In the genomic region with DNA sequence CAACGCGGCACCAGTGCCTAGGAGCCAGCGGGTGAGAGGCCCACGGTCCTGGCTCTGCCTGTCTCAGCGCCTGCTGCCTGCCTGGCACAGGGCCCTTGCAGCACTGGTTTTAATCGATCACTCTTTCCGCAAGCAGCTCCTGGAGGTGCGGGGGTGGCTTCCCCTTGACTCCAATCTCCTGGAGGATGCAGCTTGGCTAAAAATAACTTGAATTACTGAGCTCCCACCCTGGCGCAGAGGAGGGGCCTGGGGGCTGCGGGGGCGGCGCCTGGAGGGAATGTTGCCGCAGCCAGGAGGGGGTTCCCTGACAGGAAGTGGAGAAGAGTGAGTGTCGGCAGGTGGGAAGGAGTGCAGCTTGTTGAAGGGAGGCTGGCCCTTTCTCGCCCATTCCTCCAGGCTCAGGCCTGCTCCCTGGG, we compare ENCODE assay signal across 8 cellular contexts. TPM values are rescaled to one million over a fixed set of nuclear protein-coding genes. Genes with fewer than 3 reads are reported as not detected.
DNase-seq lines count a peak whose midpoint lies in the region; ATAC-seq and TF ChIP-seq lines count a peak whose summit lies in the region.

No MANE protein-coding gene starts in this region.

- H3K9me3 Mint-ChIP-seq in activated T-helper 1 cell treated with anti-CD3 and anti-CD28 coated beads, Interleukin-12 subunit alpha, Interleukin-12 subunit beta, Interleukin-2, Interleukin-4 antibody, amounts not matched to agents 30 ng/mL and 10 ng/mL and 1 ng/mL, durations not matched to agents 14 hours and 24 hours and 36 hours = no peaks in the 10 kb centered on the region

- H3K9ac ChIP-seq in SK-N-SH = peak overlapping the region; percentile 34; the same call in 1 of the 2 replicates

- POLR2A ChIA-PET in SK-N-SH (lab: Yijun Ruan, JAX) = interaction anchor here (0.6 to 6.2 kb wide), 15 partner anchors 10 to 137 kb away, joined by 3 to 144 read pairs (median 9); partner anchors contain the start of genes ACY1, DUSP7 and RPL29

- 7% methylated on average over 9 of the region's 15 CpGs for WGBS in SK-N-SH (ENCODE audit: low lambda C conversion rate)
- 5 to 11% (median 7%) methylated on average over 15 of the region's 15 CpGs for WGBS in heart left ventricle, 4 donors

- DNase-seq in HCEC 1CT = peak; percentile 23
- DNase-seq in SK-N-SH = peak; percentile 71
- DNase-seq in heart left ventricle = peak in 4 of 5 donors; percentile 43 to 74 (median 66)
- peak; percentile 84 for DNase-seq in putamen (ENCODE audit: low spot score)
- no peak for DNase-seq in GM13977 (ENCODE audit: low spot score)
- no peak for DNase-seq in activated gamma-delta T cell treated with Interleukin-2 at 50 U/mL for 16 hours
- no peak for DNase-seq in activated T-helper 1 cell treated with anti-CD3 and anti-CD28 coated beads, Interleukin-12 subunit alpha, Interleukin-12 subunit beta, Interleukin-2, Interleukin-4 antibody, amounts not matched to agents 30 ng/mL and 10 ng/mL and 1 ng/mL, durations not matched to agents 14 hours and 24 hours and 36 hours (ENCODE audit: low spot score)

- no peaks in the 10 kb centered on the region for H3K36me3 Mint-ChIP-seq in activated T-helper 1 cell treated with anti-CD3 and anti-CD28 coated beads, Interleukin-12 subunit alpha, Interleukin-12 subunit beta, Interleukin-2, Interleukin-4 antibody, amounts not matched to agents 30 ng/mL and 10 ng/mL and 1 ng/mL, durations not matched to agents 14 hours and 24 hours and 36 hours (ENCODE audit: low read depth)

- peak overlapping the region; percentile 73 for H3K4me2 ChIP-seq in SK-N-SH

- peak overlapping the region; percentile 84; the same call in 1 of the 2 replicates for H2AFZ ChIP-seq in SK-N-SH (ENCODE audit: low read depth)

- intact Hi-C loops in heart left ventricle (cut with DNase I) = loop anchor here in 8 of 10 donors (1.0 to 10.0 kb wide), 7 partner anchors 47 to 339 kb away; partner anchors contain the start of gene DUSP7 (in 1 of the 8)
- intact Hi-C loops in activated T-helper 1 cell treated with anti-CD3 and anti-CD28 coated beads, Interleukin-12 subunit alpha, Interleukin-12 subunit beta, Interleukin-2, Interleukin-4 antibody, amounts not matched to agents 30 ng/mL and 10 ng/mL and 1 ng/mL, durations not matched to agents 14 hours and 24 hours and 36 hours (cut with micrococcal nuclease) = no loop called here

- TF ChIP-seq CTCF in SK-N-SH (IDR thresholded peaks at IDR 0.05) (no peak), heart left ventricle (IDR thresholded peaks at IDR 0.05) (peak in 1 of 12 donors; percentile 14), GM13977 (IDR thresholded peaks at IDR 0.05; ENCODE audit: extremely low read depth, insufficient read depth, missing control alignments) (no peak)

- H3K4me3 Mint-ChIP-seq in activated T-helper 1 cell treated with anti-CD3 and anti-CD28 coated beads, Interleukin-12 subunit alpha, Interleukin-12 subunit beta, Interleukin-2, Interleukin-4 antibody, amounts not matched to agents 30 ng/mL and 10 ng/mL and 1 ng/mL, durations not matched to agents 14 hours and 24 hours and 36 hours = no peak overlapping the region

- H3K27ac Mint-ChIP-seq in activated T-helper 1 cell treated with anti-CD3 and anti-CD28 coated beads, Interleukin-12 subunit alpha, Interleukin-12 subunit beta, Interleukin-2, Interleukin-4 antibody, amounts not matched to agents 30 ng/mL and 10 ng/mL and 1 ng/mL, durations not matched to agents 14 hours and 24 hours and 36 hours = no peak overlapping the region

- H3K27me3 Mint-ChIP-seq in activated T-helper 1 cell treated with anti-CD3 and anti-CD28 coated beads, Interleukin-12 subunit alpha, Interleukin-12 subunit beta, Interleukin-2, Interleukin-4 antibody, amounts not matched to agents 30 ng/mL and 10 ng/mL and 1 ng/mL, durations not matched to agents 14 hours and 24 hours and 36 hours (ENCODE audit: insufficient read depth) = peaks cover 4% of the 10 kb centered on the region

- no peak for TF ChIP-seq POLR2A in heart left ventricle (IDR thresholded peaks at IDR 0.05)

- H3K9me2 ChIP-seq in SK-N-SH = no peaks in the 10 kb centered on the region

- H4K20me1 ChIP-seq in SK-N-SH (ENCODE audit: insufficient read depth) = no peaks in the 10 kb centered on the region

- H3K27me3 ChIP-seq in SK-N-SH (ENCODE audit: insufficient read depth) (no peaks in the 10 kb centered on the region), heart left ventricle (no peaks in the 10 kb centered on the region)

- no peaks in the 10 kb centered on the region for H3F3A ChIP-seq in SK-N-SH (replicated peaks; ENCODE audit: insufficient read depth)

- H3K4me1 ChIP-seq in SK-N-SH (ENCODE audit: control insufficient read depth in 1 of 2, insufficient read depth in 2 of 2, low read depth in 1 of 2, low read length in 1 of 2) = peaks cover 20 to 62% of the 10 kb centered on the region in 2 experiments
- peaks cover 16 to 47% (median 34%) of the 10 kb centered on the region in 12 donors for H3K4me1 ChIP-seq in heart left ventricle

- ATAC-seq in heart left ventricle (peak; percentile 12 to 70 (median 42)), GM18870 (IDR thresholded peaks at IDR 0.05; ENCODE audit: unreplicated experiment) (no peak)

- TF ChIP-seq RAD21 in SK-N-SH (IDR thresholded peaks at IDR 0.05; ENCODE audit: low read length) = no peak; the same call in 1 of the 2 replicates

- H3K36me3 ChIP-seq in SK-N-SH (replicated peaks in 1 of 2; ENCODE audit: control insufficient read depth in 1 of 2, insufficient read depth in 2 of 2, low read length in 1 of 2) (no peaks in the 10 kb centered on the region), heart left ventricle (no peaks in the 10 kb centered on the region)

- TF ChIP-seq EP300 in SK-N-SH (IDR thresholded peaks at IDR 0.05; ENCODE audit: borderline replicate concordance in 1 of 2, low read depth in 1 of 2, low read length in 1 of 2) = no peak; a peak in 1 of 4 replicates

- CTCF ChIA-PET in SK-N-SH (lab: Yijun Ruan, JAX) = interaction anchor here (1.0 to 24.7 kb wide), 10 partner anchors 12 to 169 kb away, joined by 3 to 983 read pairs (median 98); partner anchors contain the start of genes ACY1, DUSP7 and POC1A

- H3K4me1 Mint-ChIP-seq in activated T-helper 1 cell treated with anti-CD3 and anti-CD28 coated beads, Interleukin-12 subunit alpha, Interleukin-12 subunit beta, Interleukin-2, Interleukin-4 antibody, amounts not matched to agents 30 ng/mL and 10 ng/mL and 1 ng/mL, durations not matched to agents 14 hours and 24 hours and 36 hours (ENCODE audit: low read depth) = peaks cover 7% of the 10 kb centered on the region

- H3K79me2 ChIP-seq in SK-N-SH (ENCODE audit: insufficient read depth) = no peaks in the 10 kb centered on the region

- in situ Hi-C loops in GM13977 (cut with MboI; ENCODE audit: low pct_unique_long_range_greater_than_20kb, low sequenced_read_pairs, unreplicated experiment) = no loop called here

- H3K9me3 ChIP-seq in SK-N-SH (no peaks in the 10 kb centered on the region), heart left ventricle (no peaks in the 10 kb centered on the region)

- H3K4me3 ChIP-seq in SK-N-SH (ENCODE audit: low read depth in 2 of 2, low read length in 1 of 2) (peak overlapping the region in 1 of 2 experiments; percentile 6; a peak in 1 of 4 replicates), heart left ventricle (peak overlapping the region in 3 of 12 donors; percentile 8 to 26 (median 16))

- H3K27ac ChIP-seq in SK-N-SH (ENCODE audit: low read depth in 2 of 2, low read length in 1 of 2) = peak overlapping the region; percentile 52 to 99; a peak in 3 of 4 replicates
- H3K27ac ChIP-seq in heart left ventricle = peak overlapping the region; percentile 19 to 82 (median 60)

RNA-seq across cellular contexts. Expression of gene RPL29, which starts 9.9 kb away (rescaled TPM):
- 3,173 and 3,642 TPM in 2 replicates for polyA plus RNA-seq in SK-N-SH (2012; rRNA removed)
- polyA plus RNA-seq in SK-N-SH (2012; cell fraction: cytosol; rRNA removed) = 2,707 and 3,782 TPM in 2 replicates
- polyA plus RNA-seq in SK-N-SH (2012; cell fraction: nucleus; rRNA removed) = 883 and 941 TPM in 2 replicates
- total RNA-seq in heart left ventricle = 100 to 1,000 TPM; 515 to 986 (median 681) TPM
- 1,000 to 10,000 TPM; 1,354 to 1,405 TPM for polyA plus RNA-seq in heart left ventricle
- total RNA-seq in activated T-helper 1 cell treated with anti-CD3 and anti-CD28 coated beads, Interleukin-12 subunit alpha, Interleukin-12 subunit beta, Interleukin-2, Interleukin-4 antibody, amounts not matched to agents 30 ng/mL and 10 ng/mL and 1 ng/mL, durations not matched to agents 14 hours and 24 hours and 36 hours = 1,590 and 1,596 TPM in 2 replicates

RNA-seq across cellular contexts. Expression of gene ACY1, which starts 22.2 kb away (rescaled TPM):
- polyA plus RNA-seq in SK-N-SH (2012; rRNA removed) (93.0 and 96.2 TPM in 2 replicates), heart left ventricle (10 to 100 TPM; 18.3 to 21.2 TPM)
- polyA plus RNA-seq in SK-N-SH (2012; cell fraction: cytosol; rRNA removed) = 44.0 and 62.5 TPM in 2 replicates
- 136 and 173 TPM in 2 replicates for polyA plus RNA-seq in SK-N-SH (2012; cell fraction: nucleus; rRNA removed)
- total RNA-seq in heart left ventricle = 10 to 100 TPM; 14.8 to 45.3 (median 27.7) TPM
- 58.0 and 58.5 TPM in 2 replicates for total RNA-seq in activated T-helper 1 cell treated with anti-CD3 and anti-CD28 coated beads, Interleukin-12 subunit alpha, Interleukin-12 subunit beta, Interleukin-2, Interleukin-4 antibody, amounts not matched to agents 30 ng/mL and 10 ng/mL and 1 ng/mL, durations not matched to agents 14 hours and 24 hours and 36 hours

RNA-seq across cellular contexts. Expression of gene ABHD14A, which starts 30.7 kb away (rescaled TPM):
- polyA plus RNA-seq in SK-N-SH (2012; rRNA removed) (22.1 and 31.5 TPM in 2 replicates), heart left ventricle (10 to 100 TPM; 21.7 to 70.3 TPM)
- 18.6 and 24.8 TPM in 2 replicates for polyA plus RNA-seq in SK-N-SH (2012; cell fraction: cytosol; rRNA removed)
- polyA plus RNA-seq in SK-N-SH (2012; cell fraction: nucleus; rRNA removed) = 13.5 and 18.1 TPM in 2 replicates
- 10 to 100 TPM; 17.7 to 51.4 (median 22.1) TPM for total RNA-seq in heart left ventricle
- 12.8 and 13.3 TPM in 2 replicates for total RNA-seq in activated T-helper 1 cell treated with anti-CD3 and anti-CD28 coated beads, Interleukin-12 subunit alpha, Interleukin-12 subunit beta, Interleukin-2, Interleukin-4 antibody, amounts not matched to agents 30 ng/mL and 10 ng/mL and 1 ng/mL, durations not matched to agents 14 hours and 24 hours and 36 hours

RNA-seq across cellular contexts. Expression of gene ABHD14B, which starts 31.7 kb away (rescaled TPM):
- polyA plus RNA-seq in SK-N-SH (2012; rRNA removed) (64.1 and 88.3 TPM in 2 replicates), heart left ventricle (10 to 100 TPM; 11.5 to 19.8 TPM)
- 45.6 and 58.3 TPM in 2 replicates for polyA plus RNA-seq in SK-N-SH (2012; cell fraction: cytosol; rRNA removed)
- 45.8 and 64.4 TPM in 2 replicates for polyA plus RNA-seq in SK-N-SH (2012; cell fraction: nucleus; rRNA removed)
- total RNA-seq in heart left ventricle = 10 to 100 TPM in 7 of 9 donors, 1 to 10 TPM in 2; 8.7 to 22.2 (median 12.3) TPM
- 37.9 and 38.0 TPM in 2 replicates for total RNA-seq in activated T-helper 1 cell treated with anti-CD3 and anti-CD28 coated beads, Interleukin-12 subunit alpha, Interleukin-12 subunit beta, Interleukin-2, Interleukin-4 antibody, amounts not matched to agents 30 ng/mL and 10 ng/mL and 1 ng/mL, durations not matched to agents 14 hours and 24 hours and 36 hours

RNA-seq across cellular contexts. Expression of gene PCBP4, which starts 38.3 kb away (rescaled TPM):
- polyA plus RNA-seq in SK-N-SH (2012; rRNA removed) = 97.4 and 118 TPM in 2 replicates
- polyA plus RNA-seq in SK-N-SH (2012; cell fraction: cytosol; rRNA removed) = 43.8 and 61.7 TPM in 2 replicates
- 499 and 538 TPM in 2 replicates for polyA plus RNA-seq in SK-N-SH (2012; cell fraction: nucleus; rRNA removed)
- 100 to 1,000 TPM in 2 of 9 donors, 10 to 100 TPM in 7; 55.4 to 149 (median 63.9) TPM for total RNA-seq in heart left ventricle
- 100 to 1,000 TPM in 1 of 2 donors, 10 to 100 TPM in 1; 64.8 to 101 TPM for polyA plus RNA-seq in heart left ventricle
- 14.8 and 18.0 TPM in 2 replicates for total RNA-seq in activated T-helper 1 cell treated with anti-CD3 and anti-CD28 coated beads, Interleukin-12 subunit alpha, Interleukin-12 subunit beta, Interleukin-2, Interleukin-4 antibody, amounts not matched to agents 30 ng/mL and 10 ng/mL and 1 ng/mL, durations not matched to agents 14 hours and 24 hours and 36 hours

Comparison
In these comparisons a context has a peak if more than half of its experiments do, and no peak if none do; other contexts are left out.
1. DNase-seq: peak in HCEC 1CT (single experiment), SK-N-SH (single experiment), heart left ventricle (4 of 5) and putamen (single experiment); none in GM13977 (single experiment), activated gamma-delta T cell treated with Interleukin-2 at 50 U/mL for 16 hours (single experiment) and activated T-helper 1 cell treated with anti-CD3 and anti-CD28 coated beads, Interleukin-12 subunit alpha, Interleukin-12 subunit beta, Interleukin-2, Interleukin-4 antibody, amounts not matched to agents 30 ng/mL and 10 ng/mL and 1 ng/mL, durations not matched to agents 14 hours and 24 hours and 36 hours (single experiment).